Comparison of ENCODE assay signal across 16 cellular contexts in the genomic region with DNA sequence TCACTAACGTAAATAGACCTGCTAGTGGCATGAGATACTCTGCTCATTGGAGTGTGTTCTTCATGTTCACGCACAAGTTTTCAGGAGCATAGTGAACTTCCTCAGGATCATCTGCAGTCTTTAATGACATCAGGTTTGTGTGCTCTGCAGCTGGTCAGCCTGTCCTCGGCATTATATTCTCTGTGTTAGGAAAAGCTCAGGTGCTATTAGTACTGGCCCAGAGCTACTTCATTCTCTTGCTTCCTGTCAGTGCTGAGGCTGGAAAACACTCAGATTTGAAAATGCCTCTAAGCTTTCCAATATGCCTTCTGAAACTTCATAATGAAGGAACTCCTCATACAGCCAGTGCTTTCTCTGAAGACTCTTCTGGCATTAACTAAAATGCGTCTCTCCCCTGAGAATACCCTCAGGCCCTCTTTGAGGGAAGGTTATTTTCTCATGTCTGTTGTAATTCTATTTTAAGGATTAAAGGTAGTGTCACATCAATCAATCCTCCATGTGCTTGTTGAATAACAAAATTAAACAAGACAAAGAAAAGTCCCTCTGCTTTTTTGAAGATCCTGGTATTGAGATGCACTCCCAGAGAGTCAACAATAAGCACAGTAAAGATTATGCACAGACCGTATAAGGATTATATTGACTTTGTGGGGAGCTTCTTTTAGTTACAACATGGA.
"Had no signal": no experiment of that assay in that cellular context is flagged by ENCODE, and none has a peak within 500 bp of the region (broad histone marks: within the 10 kb centered on the region; RNA-seq: fewer than 3 reads in every experiment).

No MANE protein-coding gene starts in this region.

- H3K36me3 Mint-ChIP-seq: natural killer cell; stimulated activated naive B cell treated with anti-CD40 and anti-IgM and Interleukin-4, amounts not matched to agents 10 μg/mL and 1 μg/mL and 100 μg/mL, for 72 hours had no signal

- H3K27me3 Mint-ChIP-seq: effector memory CD8-positive, alpha-beta T cell; stimulated activated naive B cell treated with anti-CD40 and anti-IgM and Interleukin-4, amounts not matched to agents 10 μg/mL and 1 μg/mL and 100 μg/mL, for 72 hours; stimulated activated naive CD8-positive, alpha-beta T cell treated with anti-CD3 and anti-CD28 coated beads, Interleukin-15, amount 100 ng/mL, for 72 hours had no signal

- ATAC-seq: effector memory CD8-positive, alpha-beta T cell; gastrocnemius medialis; left lobe of liver; mucosa of descending colon; natural killer cell; stimulated activated naive B cell treated with anti-CD40 and anti-IgM and Interleukin-4, amounts not matched to agents 10 μg/mL and 1 μg/mL and 100 μg/mL, for 72 hours; stimulated activated naive CD8-positive, alpha-beta T cell treated with anti-CD3 and anti-CD28 coated beads, Interleukin-15, amount 100 ng/mL, for 72 hours; upper lobe of right lung had no signal

- DNase-seq: effector memory CD8-positive, alpha-beta T cell; gastrocnemius medialis; islet precursor cell; mammary epithelial cell; mucosa of descending colon; natural killer cell; posterior cingulate gyrus; sigmoid colon; stimulated activated CD4-positive, alpha-beta T cell treated with anti-CD3 and anti-CD28 coated beads, Interleukin-2, amount 100 ng/mL, for 24 hours; stimulated activated CD4-positive, alpha-beta T cell treated with anti-CD3 and anti-CD28 coated beads, Interleukin-4, amount 100 ng/mL, for 4 hours; stimulated activated naive B cell treated with anti-CD40 and anti-IgM and Interleukin-4, amounts not matched to agents 10 μg/mL and 1 μg/mL and 100 μg/mL, for 72 hours; stimulated activated naive CD8-positive, alpha-beta T cell treated with anti-CD3 and anti-CD28 coated beads, Interleukin-15, amount 100 ng/mL, for 72 hours; testis; upper lobe of right lung had no signal

- H3K4me3 Mint-ChIP-seq: effector memory CD8-positive, alpha-beta T cell; natural killer cell; neural crest cell; stimulated activated naive B cell treated with anti-CD40 and anti-IgM and Interleukin-4, amounts not matched to agents 10 μg/mL and 1 μg/mL and 100 μg/mL, for 72 hours; stimulated activated naive CD8-positive, alpha-beta T cell treated with anti-CD3 and anti-CD28 coated beads, Interleukin-15, amount 100 ng/mL, for 72 hours had no signal

- H3K4me1 Mint-ChIP-seq: natural killer cell; stimulated activated naive B cell treated with anti-CD40 and anti-IgM and Interleukin-4, amounts not matched to agents 10 μg/mL and 1 μg/mL and 100 μg/mL, for 72 hours; stimulated activated naive CD8-positive, alpha-beta T cell treated with anti-CD3 and anti-CD28 coated beads, Interleukin-15, amount 100 ng/mL, for 72 hours had no signal

- H3K27ac Mint-ChIP-seq: effector memory CD8-positive, alpha-beta T cell; natural killer cell; stimulated activated naive B cell treated with anti-CD40 and anti-IgM and Interleukin-4, amounts not matched to agents 10 μg/mL and 1 μg/mL and 100 μg/mL, for 72 hours; stimulated activated naive CD8-positive, alpha-beta T cell treated with anti-CD3 and anti-CD28 coated beads, Interleukin-15, amount 100 ng/mL, for 72 hours had no signal

- H3K9me3 Mint-ChIP-seq: effector memory CD8-positive, alpha-beta T cell; neural crest cell had no signal
